26 cellular contexts compared by ENCODE assay signal in genomic region chr9:127139775-127140174, GRCh38. TPM values are rescaled to one million over a fixed set of nuclear protein-coding genes. Genes with fewer than 3 reads are reported as not detected.
DNase-seq lines count a peak whose midpoint lies in the region; ATAC-seq and TF ChIP-seq lines count a peak whose summit lies in the region.
"Had no signal": no experiment of that assay in that cellular context is flagged by ENCODE, and none has a peak within 500 bp of the region (broad histone marks: within the 10 kb centered on the region; RNA-seq: fewer than 3 reads in every experiment).

No MANE protein-coding gene starts in this region.

- H3K27me3 Mint-ChIP-seq in type B pancreatic cell, result no peaks in the 10 kb centered on the region
- H3K27me3 Mint-ChIP-seq: CD8-positive, alpha-beta memory T cell; IgD-negative memory B cell had no signal

- intact Hi-C loops in ovary (cut with DNase I), result loop anchor here in 1 of 4 donors (5.0 kb wide), 1 partner anchor 43 kb away; no protein-coding TSS in a partner anchor

- H3K4me3 ChIP-seq in SJCRH30, result no peak overlapping the region
- H3K4me3 ChIP-seq in ovary, result no peak overlapping the region

- WGBS in ovary, 3 donors, result 93 to 95% (median 93%) methylated on average over 6 of the region's 6 CpGs

- H3K27me3 ChIP-seq in SJCRH30, result no peaks in the 10 kb centered on the region
- H3K27me3 ChIP-seq in ovary, result no peaks in the 10 kb centered on the region
- H3K27me3 ChIP-seq: BE2C had no signal

- H3K27ac ChIP-seq in SJCRH30 (peak overlapping the region; percentile 4; the same call in 1 of the 2 replicates), ovary (no peak overlapping the region)
- H3K27ac ChIP-seq: HL-60, KMS-11 had no signal

- no peak for ATAC-seq in HG03135 (IDR thresholded peaks at IDR 0.05; ENCODE audit: unreplicated experiment)
- no peak for ATAC-seq in HG03521 (IDR thresholded peaks at IDR 0.05; ENCODE audit: unreplicated experiment)

- TF ChIP-seq CTCF in ovary (IDR thresholded peaks at IDR 0.05) (no peak), type B pancreatic cell (conservative IDR thresholded peaks at IDR 0.05) (no peak)

- no peaks in the 10 kb centered on the region for H3K36me3 Mint-ChIP-seq in type B pancreatic cell
- H3K36me3 Mint-ChIP-seq: CD14-positive monocyte had no signal

- no peaks in the 10 kb centered on the region for H3K9me3 Mint-ChIP-seq in type B pancreatic cell
- H3K9me3 Mint-ChIP-seq: CD8-positive, alpha-beta memory T cell; IgD-negative memory B cell had no signal

- H3K36me3 ChIP-seq in SJCRH30, result no peaks in the 10 kb centered on the region
- H3K36me3 ChIP-seq in ovary, result no peaks in the 10 kb centered on the region
- H3K36me3 ChIP-seq: BE2C had no signal

- peaks cover 11% of the 10 kb centered on the region for H3K4me1 Mint-ChIP-seq in type B pancreatic cell (ENCODE audit: unreplicated experiment)
- H3K4me1 Mint-ChIP-seq: CD14-positive monocyte; CD8-positive, alpha-beta memory T cell; IgD-negative memory B cell had no signal

- H3K27ac Mint-ChIP-seq in type B pancreatic cell, result no peak overlapping the region

- H3K4me1 ChIP-seq in SJCRH30 (peaks cover 22% of the 10 kb centered on the region), ovary (ENCODE audit: insufficient read depth) (peaks cover 7% of the 10 kb centered on the region)
- H3K4me1 ChIP-seq: BE2C had no signal

- DNase-seq in SJCRH30 (no peak), ecto neural progenitor cell (ENCODE audit: low spot score) (peak; percentile 13), ovary (peak in 4 of 5 donors; percentile 1 to 15 (median 13)), type B pancreatic cell (ENCODE audit: extremely low spot score, unreplicated experiment) (peak; percentile 54), NOMO-1 (lab: John Stamatoyannopoulos, UW; ENCODE audit: unreplicated experiment in 2 of 2) (no peak)
- DNase-seq: 8988T; ACHN; BE2C; CD8-positive, alpha-beta memory T cell; DMS 273 treated with DMSO at 0.1 percent for 48 hours; DMS79 treated with DMSO at 0.1 percent for 48 hours; HCEC 1CT; MM.1S; NCI-H2029; NCI-H446 treated with DMSO at 0.1 percent for 48 hours; NCI-H526; NCI-H82; NK-92 treated with Interleukin-12 subunit alpha and Interleukin-12 subunit beta, amount 100 ng/mL, for 24 hours; Right ventricle myocardium superior; RPMI8226 had no signal

- no peak for TF ChIP-seq EP300 in ovary (IDR thresholded peaks at IDR 0.05)

- TF ChIP-seq POLR2A in ovary (IDR thresholded peaks at IDR 0.05), result no peak

- H3K4me3 Mint-ChIP-seq in type B pancreatic cell, result no peak overlapping the region
- H3K4me3 Mint-ChIP-seq: CD14-positive monocyte; CD8-positive, alpha-beta memory T cell; IgD-negative memory B cell had no signal

- H3K9me3 ChIP-seq in SJCRH30 (replicated peaks), result no peaks in the 10 kb centered on the region
- no peaks in the 10 kb centered on the region for H3K9me3 ChIP-seq in ovary
- H3K9me3 ChIP-seq: BE2C had no signal

RNA-seq across cellular contexts. Expression of gene ANGPTL2, which starts 17.3 kb away (rescaled TPM):
- 21.1 and 21.3 TPM in 2 replicates for total RNA-seq in SJCRH30 (2014; rRNA removed; shearing (Covaris generic))
- total RNA-seq in ovary (100 to 1,000 TPM in 1 of 7 donors, 10 to 100 TPM in 5, 1 to 10 TPM in 1; 9.8 to 108 (median 64.1) TPM), type B pancreatic cell (ENCODE audit: low replicate concordance) (5.4 and 20.6 TPM in 2 replicates)
- polyA plus RNA-seq in ovary, result 100 to 1,000 TPM in 1 of 2 donors, 10 to 100 TPM in 1; 27.5 to 114 TPM
- total RNA-seq: CD8-positive, alpha-beta memory T cell had no signal
- polyA plus RNA-seq: CD14-positive monocyte; CD8-positive, alpha-beta memory T cell had no signal

Comparison
In these comparisons a context has a peak if more than half of its experiments do, and no peak if none do; other contexts are left out.
1. DNase-seq: peak in ecto neural progenitor cell (single experiment), ovary (4 of 5) and type B pancreatic cell (single experiment); none in SJCRH30 (0 of 2) and NOMO-1 (0 of 2).